12 cellular contexts compared by ENCODE assay signal in genomic region chr11:121741954-121742361, GRCh38.
DNase-seq lines count a peak whose midpoint lies in the region; ATAC-seq and TF ChIP-seq lines count a peak whose summit lies in the region.
"Had no signal": no experiment of that assay in that cellular context is flagged by ENCODE, and none has a peak within 500 bp of the region (broad histone marks: within the 10 kb centered on the region; RNA-seq: fewer than 3 reads in every experiment).

No MANE protein-coding gene starts in this region.

- TF ChIP-seq POLR2A in adrenal gland (IDR thresholded peaks at IDR 0.05) (no peak), upper lobe of left lung (IDR thresholded peaks at IDR 0.05) (no peak), Peyer's patch (IDR thresholded peaks at IDR 0.05) (no peak)

- H4K91ac ChIP-seq in neuronal stem cell (ENCODE audit: low read depth, low read length, poor library complexity): no peak overlapping the region

- POLR2A ChIA-PET in activated CD4-positive, alpha-beta T cell treated with anti-CD3 and anti-CD28 coated beads, Interleukin-2, amount 10 ng/mL, durations not matched to agents 7 days and 5 days (lab: Charles Lee): no interaction called here

- H3K27ac ChIP-seq in adrenal gland (peak overlapping the region in 2 of 5 donors; percentile 67 to 85), neuronal stem cell (replicated peaks; ENCODE audit: low read length) (no peak overlapping the region), upper lobe of left lung (peak overlapping the region in 1 of 4 donors; percentile 50), Peyer's patch (peak overlapping the region in 2 of 4 donors; percentile 30 to 70)
- H3K27ac ChIP-seq: right lobe of liver, SJSA1 had no signal

- no peak overlapping the region for H2BK5ac ChIP-seq in neuronal stem cell (ENCODE audit: low read length)

- CTCF ChIA-PET in activated CD4-positive, alpha-beta T cell treated with anti-CD3 and anti-CD28 coated beads, Interleukin-2, amount 10 ng/mL, durations not matched to agents 7 days and 5 days (lab: Charles Lee): no interaction called here

- WGBS in adrenal gland, 4 donors: 44 to 64% (median 56%) methylated on average over 8 of the region's 8 CpGs
- WGBS in neuronal stem cell (ENCODE audit: extremely low coverage in 2 of 2, insufficient read length in 2 of 2, insufficient replicate concordance in 1 of 2), 2 donors: no CpG with 5 or more reads among the region's 8 CpGs
- WGBS in upper lobe of left lung, 2 donors: 42 to 44% methylated on average over 6 to 8 of the region's 8 CpGs

- H3K4me1 Mint-ChIP-seq in activated CD4-positive, alpha-beta T cell treated with anti-CD3 and anti-CD28 coated beads, Interleukin-2, amount 10 ng/mL, durations not matched to agents 7 days and 5 days: no peaks in the 10 kb centered on the region
- H3K4me1 Mint-ChIP-seq: stimulated activated naive CD8-positive, alpha-beta T cell treated with anti-CD3 and anti-CD28 coated beads, Interleukin-15, amount 100 ng/mL, for 72 hours had no signal

- peak; percentile 62 to 78 for ATAC-seq in upper lobe of left lung (ENCODE audit: low FRiP score in 2 of 2)
- no peak for ATAC-seq in GM19023 (IDR thresholded peaks at IDR 0.05; ENCODE audit: unreplicated experiment)
- ATAC-seq: right lobe of liver; stimulated activated naive CD8-positive, alpha-beta T cell treated with anti-CD3 and anti-CD28 coated beads, Interleukin-15, amount 100 ng/mL, for 72 hours had no signal

- H3K18ac ChIP-seq in neuronal stem cell (ENCODE audit: low read length): no peak overlapping the region

- H3K23ac ChIP-seq in neuronal stem cell (ENCODE audit: low read depth, low read length, poor library complexity): no peak overlapping the region

- H3K4me2 ChIP-seq in neuronal stem cell (ENCODE audit: insufficient read depth, low read length, poor library complexity, severe bottlenecking): no peak overlapping the region

- no peak overlapping the region for H2BK120ac ChIP-seq in neuronal stem cell (ENCODE audit: low read depth, low read length)

- DNase-seq in adrenal gland (peak in 6 of 7 donors; percentile 26 to 79 (median 52)), head of caudate nucleus (peak; percentile 30 to 90 (median 69)), neuronal stem cell (ENCODE audit: low spot score) (no peak), upper lobe of left lung (no peak), Peyer's patch (no peak), iPS-NIHi7 (ENCODE audit: extremely low spot score) (no peak)
- DNase-seq in activated CD4-positive, alpha-beta T cell treated with anti-CD3 and anti-CD28 coated beads, Interleukin-2, amount 10 ng/mL, durations not matched to agents 7 days and 5 days: no peak
- DNase-seq: activated T-cell treated with anti-CD3 and anti-CD28 coated beads for 4 hours; right lobe of liver; stimulated activated naive CD8-positive, alpha-beta T cell treated with anti-CD3 and anti-CD28 coated beads, Interleukin-15, amount 100 ng/mL, for 72 hours had no signal

- H3K4ac ChIP-seq in neuronal stem cell (ENCODE audit: low read length): no peak overlapping the region

- H3K27me3 ChIP-seq in adrenal gland (no peaks in the 10 kb centered on the region), neuronal stem cell (ENCODE audit: control insufficient read depth in 3 of 3, insufficient read depth in 3 of 3, low read depth in 1 of 3, low read length in 3 of 3) (no peaks in the 10 kb centered on the region), upper lobe of left lung (no peaks in the 10 kb centered on the region), Peyer's patch (no peaks in the 10 kb centered on the region)
- H3K27me3 ChIP-seq: right lobe of liver, SJSA1 had no signal

- no peaks in the 10 kb centered on the region for H3K79me1 ChIP-seq in neuronal stem cell (ENCODE audit: low read depth, low read length)

- no peaks in the 10 kb centered on the region for H3K36me3 ChIP-seq in adrenal gland (replicated peaks in 1 of 2)
- no peaks in the 10 kb centered on the region for H3K36me3 ChIP-seq in neuronal stem cell (replicated peaks in 1 of 2; ENCODE audit: control insufficient read depth in 2 of 2, insufficient read depth in 2 of 2, low read length in 2 of 2)
- no peaks in the 10 kb centered on the region for H3K36me3 ChIP-seq in upper lobe of left lung
- H3K36me3 ChIP-seq in Peyer's patch: no peaks in the 10 kb centered on the region
- H3K36me3 ChIP-seq: right lobe of liver, SJSA1 had no signal

- peak overlapping the region; percentile 11 for H2AFZ ChIP-seq in neuronal stem cell (ENCODE audit: low read length)

- H3K4me1 ChIP-seq in adrenal gland (replicated peaks in 1 of 2) (no peaks in the 10 kb centered on the region), neuronal stem cell (ENCODE audit: control insufficient read depth in 2 of 2, insufficient read depth in 1 of 2, low read depth in 1 of 2, low read length in 2 of 2) (no peaks in the 10 kb centered on the region), upper lobe of left lung (no peaks in the 10 kb centered on the region), Peyer's patch (no peaks in the 10 kb centered on the region)
- H3K4me1 ChIP-seq: right lobe of liver, SJSA1 had no signal

- no peak overlapping the region for H3K4me3 ChIP-seq in adrenal gland
- H3K4me3 ChIP-seq in neuronal stem cell (ENCODE audit: low read length in 2 of 2): no peak overlapping the region
- no peak overlapping the region for H3K4me3 ChIP-seq in upper lobe of left lung
- no peak overlapping the region for H3K4me3 ChIP-seq in Peyer's patch
- H3K4me3 ChIP-seq: right lobe of liver, SJSA1 had no signal

- H4K8ac ChIP-seq in neuronal stem cell (ENCODE audit: low read depth, low read length): no peak overlapping the region

- H2BK12ac ChIP-seq in neuronal stem cell (ENCODE audit: low read length): no peak overlapping the region

- H3K27me3 Mint-ChIP-seq in activated CD4-positive, alpha-beta T cell treated with anti-CD3 and anti-CD28 coated beads, Interleukin-2, amount 10 ng/mL, durations not matched to agents 7 days and 5 days: peaks cover 3% of the 10 kb centered on the region
- H3K27me3 Mint-ChIP-seq: stimulated activated naive CD8-positive, alpha-beta T cell treated with anti-CD3 and anti-CD28 coated beads, Interleukin-15, amount 100 ng/mL, for 72 hours had no signal

- peaks cover 3% of the 10 kb centered on the region for H3K9me3 Mint-ChIP-seq in activated CD4-positive, alpha-beta T cell treated with anti-CD3 and anti-CD28 coated beads, Interleukin-2, amount 10 ng/mL, durations not matched to agents 7 days and 5 days

- no peaks in the 10 kb centered on the region for H3K9me3 ChIP-seq in adrenal gland (replicated peaks in 1 of 3)
- H3K9me3 ChIP-seq in neuronal stem cell (replicated peaks in 1 of 2; ENCODE audit: control insufficient read depth in 2 of 2, insufficient read depth in 1 of 2, low read depth in 1 of 2, low read length in 2 of 2): peaks cover 0 to 5% of the 10 kb centered on the region in 2 donors
- peaks cover 0 to 5% (median 2%) of the 10 kb centered on the region in 4 donors for H3K9me3 ChIP-seq in upper lobe of left lung
- H3K9me3 ChIP-seq in Peyer's patch: no peaks in the 10 kb centered on the region
- H3K9me3 ChIP-seq: SJSA1 had no signal

- intact Hi-C loops in adrenal gland (cut with DNase I): no loop called here
- intact Hi-C loops in head of caudate nucleus (cut with DNase I): no loop called here

- H3K4me3 Mint-ChIP-seq in activated CD4-positive, alpha-beta T cell treated with anti-CD3 and anti-CD28 coated beads, Interleukin-2, amount 10 ng/mL, durations not matched to agents 7 days and 5 days: no peak overlapping the region
- H3K4me3 Mint-ChIP-seq: stimulated activated naive CD8-positive, alpha-beta T cell treated with anti-CD3 and anti-CD28 coated beads, Interleukin-15, amount 100 ng/mL, for 72 hours had no signal

- TF ChIP-seq EP300 in upper lobe of left lung (IDR thresholded peaks at IDR 0.05): peak in 1 of 4 donors; percentile 9

- no peak overlapping the region for H2BK15ac ChIP-seq in neuronal stem cell (ENCODE audit: low read length)

- H3K27ac Mint-ChIP-seq in activated CD4-positive, alpha-beta T cell treated with anti-CD3 and anti-CD28 coated beads, Interleukin-2, amount 10 ng/mL, durations not matched to agents 7 days and 5 days: no peak overlapping the region
- H3K27ac Mint-ChIP-seq: stimulated activated naive CD8-positive, alpha-beta T cell treated with anti-CD3 and anti-CD28 coated beads, Interleukin-15, amount 100 ng/mL, for 72 hours had no signal

- H2AK5ac ChIP-seq in neuronal stem cell (ENCODE audit: low read depth, low read length): no peak overlapping the region

- no peak for TF ChIP-seq CTCF in adrenal gland (IDR thresholded peaks at IDR 0.05)
- TF ChIP-seq CTCF in upper lobe of left lung (IDR thresholded peaks at IDR 0.05): no peak
- TF ChIP-seq CTCF in Peyer's patch (IDR thresholded peaks at IDR 0.05): no peak

- H3K36me3 Mint-ChIP-seq in activated CD4-positive, alpha-beta T cell treated with anti-CD3 and anti-CD28 coated beads, Interleukin-2, amount 10 ng/mL, durations not matched to agents 7 days and 5 days (ENCODE audit: low read depth): no peaks in the 10 kb centered on the region

- H3K14ac ChIP-seq in neuronal stem cell (ENCODE audit: low read length): no peak overlapping the region

- H3K9ac ChIP-seq in neuronal stem cell (ENCODE audit: low read depth, low read length, poor library complexity): no peak overlapping the region

Comparison
In these comparisons a context has a peak if more than half of its experiments do, and no peak if none do; other contexts are left out.
1. DNase-seq: peak in adrenal gland (6 of 7) and head of caudate nucleus (42 of 42); none in neuronal stem cell (single experiment), upper lobe of left lung (0 of 2), activated CD4-positive, alpha-beta T cell treated with anti-CD3 and anti-CD28 coated beads, Interleukin-2, amount 10 ng/mL, durations not matched to agents 7 days and 5 days (single experiment), Peyer's patch (0 of 3) and iPS-NIHi7 (single experiment).